ENCODE assay signal across 8 cellular contexts in the genomic region with DNA sequence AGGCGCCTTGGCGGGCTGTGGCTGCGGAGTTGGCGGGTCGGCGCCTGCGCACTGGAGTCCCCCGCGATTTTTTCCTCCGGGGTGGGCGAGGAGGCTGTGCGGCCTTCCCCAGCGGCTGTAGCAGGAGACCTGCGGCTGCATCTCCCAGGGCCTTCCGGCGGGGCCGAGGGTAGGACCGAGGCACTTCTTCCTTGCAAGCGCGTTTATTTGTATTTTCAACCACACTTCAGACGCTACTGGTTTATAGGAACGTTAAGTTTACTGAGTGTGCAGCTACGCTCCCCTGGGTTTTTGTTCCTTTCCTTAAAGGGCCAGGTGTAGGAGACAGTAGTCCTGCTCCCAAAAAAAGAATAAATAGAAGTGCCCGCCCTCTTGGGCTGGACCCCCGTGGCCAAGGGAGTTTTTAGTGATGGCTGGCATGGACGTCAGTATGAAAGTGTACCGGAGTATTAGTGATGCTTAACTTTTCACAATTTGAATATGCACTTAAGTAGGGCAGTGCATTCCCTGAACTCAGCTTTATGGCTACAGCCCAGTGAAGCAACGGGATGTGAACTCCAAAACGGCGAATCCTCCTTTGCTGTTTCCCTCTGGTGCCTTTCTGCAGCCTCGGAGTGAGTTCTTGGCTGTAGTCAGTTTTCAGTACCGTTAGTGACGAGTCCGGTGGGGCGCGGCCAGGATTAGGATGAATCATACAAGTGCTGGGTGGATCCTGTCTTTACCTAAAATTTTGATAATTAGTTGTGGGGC. TPM values are rescaled to one million over a fixed set of nuclear protein-coding genes. Genes with fewer than 3 reads are reported as not detected.
A peak's percentile ranks its signal among the peaks of the same experiment; 100 is the strongest.
DNase-seq lines count a peak whose midpoint lies in the region; ATAC-seq and TF ChIP-seq lines count a peak whose summit lies in the region.

No MANE protein-coding gene starts in this region.

- no peaks in the 10 kb centered on the region for H3K9me3 Mint-ChIP-seq in activated CD4-positive, alpha-beta T cell treated with anti-CD3 and anti-CD28 coated beads for 36 hours (ENCODE audit: low read depth)
- no peaks in the 10 kb centered on the region for H3K9me3 Mint-ChIP-seq in chondrocyte (ENCODE audit: low read depth)

- H3K4me1 Mint-ChIP-seq in activated CD4-positive, alpha-beta T cell treated with anti-CD3 and anti-CD28 coated beads for 36 hours: peaks cover 31% of the 10 kb centered on the region
- H3K4me1 Mint-ChIP-seq in chondrocyte (ENCODE audit: low read depth): peaks cover 42% of the 10 kb centered on the region

- peak; percentile 21 for ATAC-seq in HG02943 (IDR thresholded peaks at IDR 0.05; ENCODE audit: low read depth, unreplicated experiment)
- peak; percentile 44 for ATAC-seq in activated CD4-positive, alpha-beta T cell treated with anti-CD3 and anti-CD28 coated beads for 36 hours

- no peak for TF ChIP-seq CTCF in chondrocyte (IDR thresholded peaks at IDR 0.05)

- peaks cover 49% of the 10 kb centered on the region for H3K36me3 Mint-ChIP-seq in activated CD4-positive, alpha-beta T cell treated with anti-CD3 and anti-CD28 coated beads for 36 hours (ENCODE audit: low read depth)
- no peaks in the 10 kb centered on the region for H3K36me3 Mint-ChIP-seq in chondrocyte (ENCODE audit: low read depth)

- CTCF ChIA-PET in activated CD4-positive, alpha-beta T cell treated with anti-CD3 and anti-CD28 coated beads for 36 hours (lab: Charles Lee): interaction anchor here (0.7 kb wide), 1 partner anchor 15 kb away, joined by 4 read pairs; no protein-coding TSS in a partner anchor

- peak overlapping the region; percentile 90 for H3K4me3 Mint-ChIP-seq in activated CD4-positive, alpha-beta T cell treated with anti-CD3 and anti-CD28 coated beads for 36 hours
- H3K4me3 Mint-ChIP-seq in chondrocyte (ENCODE audit: unreplicated experiment): peak overlapping the region; percentile 98

- DNase-seq in NCI-H187 (lab: John Stamatoyannopoulos, UW) (peak; percentile 68 to 94), NCI-H187 treated with DMSO at 0.1 percent for 48 hours (lab: John Stamatoyannopoulos, UW) (no peak), NCI-H2227 (lab: John Stamatoyannopoulos, UW; ENCODE audit: unreplicated experiment) (peak; percentile 96), chondrocyte (ENCODE audit: low spot score) (no peak), kidney tubule cell (ENCODE audit: low spot score) (peak; percentile 74)
- DNase-seq in activated CD4-positive, alpha-beta T cell treated with anti-CD3 and anti-CD28 coated beads for 36 hours: peak; percentile 97
- DNase-seq in stimulated activated CD4-positive, alpha-beta T cell treated with anti-CD3 and anti-CD28 coated beads, Interleukin-1b, Interleukin-23, amount 100 ng/mL, for 1 hour (ENCODE audit: low read depth in 2 of 2): peak; percentile 82 to 83

- intact Hi-C loops in activated CD4-positive, alpha-beta T cell treated with anti-CD3 and anti-CD28 coated beads for 36 hours (cut with DNase I, micrococcal nuclease): loop anchor here (1.0 to 10.0 kb wide), 13 partner anchors 9 to 1751 kb away; a partner anchor contains a TSS

- H3K27me3 Mint-ChIP-seq in activated CD4-positive, alpha-beta T cell treated with anti-CD3 and anti-CD28 coated beads for 36 hours: no peaks in the 10 kb centered on the region
- H3K27me3 Mint-ChIP-seq in chondrocyte (ENCODE audit: low read depth): no peaks in the 10 kb centered on the region

- H3K27ac Mint-ChIP-seq in activated CD4-positive, alpha-beta T cell treated with anti-CD3 and anti-CD28 coated beads for 36 hours: peak overlapping the region; percentile 100
- peak overlapping the region; percentile 99 for H3K27ac Mint-ChIP-seq in chondrocyte (ENCODE audit: unreplicated experiment)

- POLR2A ChIA-PET in activated CD4-positive, alpha-beta T cell treated with anti-CD3 and anti-CD28 coated beads for 36 hours (lab: Charles Lee): interaction anchor here (2.6 kb wide), 1 partner anchor 18 kb away, joined by 10 read pairs; no protein-coding TSS in a partner anchor

RNA-seq across cellular contexts. Expression of a gene that starts 1.0 kb away (rescaled TPM):
- 10 to 100 TPM; 48.7 to 57.3 TPM for total RNA-seq in activated CD4-positive, alpha-beta T cell treated with anti-CD3 and anti-CD28 coated beads for 36 hours
- total RNA-seq in chondrocyte: 6.8 to 10.8 TPM (median 7.3 TPM) in 3 replicates

RNA-seq across cellular contexts. Expression of a gene that starts 18.7 kb away (rescaled TPM):
- total RNA-seq in activated CD4-positive, alpha-beta T cell treated with anti-CD3 and anti-CD28 coated beads for 36 hours: 10 to 100 TPM; 16.8 to 19.9 TPM
- 16.5 to 17.6 TPM (median 17.1 TPM) in 3 replicates for total RNA-seq in chondrocyte

Comparison
In these comparisons a context has a peak if more than half of its experiments do, and no peak if none do; other contexts are left out.
1. DNase-seq: peak in NCI-H187 (2 of 2), NCI-H2227 (single experiment), activated CD4-positive, alpha-beta T cell treated with anti-CD3 and anti-CD28 coated beads for 36 hours (single experiment), kidney tubule cell (single experiment) and stimulated activated CD4-positive, alpha-beta T cell treated with anti-CD3 and anti-CD28 coated beads, Interleukin-1b, Interleukin-23, amount 100 ng/mL, for 1 hour (2 of 2); none in NCI-H187 treated with DMSO at 0.1 percent for 48 hours (single experiment) and chondrocyte (single experiment).